ENCODE assay signal across 21 cellular contexts in genomic region chr14:40269436-40269835, GRCh38.
"Had no signal": no experiment of that assay in that cellular context is flagged by ENCODE, and none has a peak within 500 bp of the region (broad histone marks: within the 10 kb centered on the region; RNA-seq: fewer than 3 reads in every experiment).

No MANE protein-coding gene starts in this region.

- DNase-seq: KBM-7; MV-4-11; NCI-H1048; NCI-H1105; NCI-H1436; NCI-H187; NCI-H2029; NCI-H2081 treated with DMSO at 0.1 percent for 48 hours; NCI-H345; NCI-H446 treated with DMSO at 0.1 percent for 48 hours; NCI-H510A treated with DMSO at 0.1 percent for 48 hours; NCI-H526; NCI-H748 treated with DMSO at 0.1 percent for 48 hours; NK-92 treated with Interleukin-12 subunit alpha and Interleukin-12 subunit beta, amount 100 ng/mL, for 24 hours; PC-3; SHP77; SK-N-SH had no signal

- H3K4me2 ChIP-seq: SK-N-SH had no signal

- H3K9me3 ChIP-seq: SK-N-SH had no signal

- FAIRE-seq: HTR-8/SVneo had no signal

- H3K27ac ChIP-seq: HL-60, RWPE1 had no signal

- H3K9ac ChIP-seq: SK-N-SH had no signal

- ATAC-seq: Panc1, PC-3 had no signal
